ENCODE assay signal across 10 cellular contexts in the genomic region with DNA sequence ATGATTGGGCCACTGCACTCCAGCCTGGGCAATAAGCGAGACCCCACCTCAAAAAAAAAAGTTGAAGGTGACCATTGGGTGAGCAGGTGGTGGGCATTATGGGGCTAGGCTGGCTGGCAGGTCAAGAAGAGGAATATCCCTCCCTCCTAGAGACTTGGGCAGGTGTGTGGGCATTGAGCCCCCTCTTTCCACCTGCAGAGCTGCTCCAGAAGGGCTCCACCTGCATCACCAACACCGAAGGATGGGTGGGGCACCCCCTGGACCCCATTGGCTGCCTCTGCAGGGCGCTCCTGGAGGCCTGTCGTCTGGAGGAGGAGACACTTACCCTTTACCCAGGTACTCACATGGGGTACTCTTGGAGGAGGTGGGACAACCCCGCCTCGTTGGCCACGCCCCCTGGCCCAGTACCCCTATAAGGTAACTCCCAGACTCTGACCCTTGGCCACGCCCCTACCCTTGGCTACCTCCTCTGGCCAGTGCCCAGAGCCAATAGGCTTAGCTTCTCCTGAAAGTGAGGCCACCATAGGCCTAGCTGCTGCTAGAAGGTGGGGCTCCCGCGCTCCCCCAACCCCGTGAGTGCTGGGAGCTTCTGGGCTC. TPM values are rescaled to one million over a fixed set of nuclear protein-coding genes. Genes with fewer than 3 reads are reported as not detected.
DNase-seq lines count a peak whose midpoint lies in the region; TF ChIP-seq lines count a peak whose summit lies in the region.
"Had no signal": no experiment of that assay in that cellular context is flagged by ENCODE, and none has a peak within 500 bp of the region (broad histone marks: within the 10 kb centered on the region; RNA-seq: fewer than 3 reads in every experiment).

No MANE protein-coding gene starts in this region.

- no peaks in the 10 kb centered on the region for H3K9me3 Mint-ChIP-seq in activated CD4-positive, alpha-beta T cell treated with anti-CD3 and anti-CD28 coated beads, Interleukin-2, amount 10 ng/mL, durations not matched to agents 7 days and 5 days
- peaks cover 8% of the 10 kb centered on the region for H3K9me3 Mint-ChIP-seq in MCF 10A (ENCODE audit: unreplicated experiment)
- H3K9me3 Mint-ChIP-seq: T-helper 1 cell treated with Interleukin-12 subunit alpha and Interleukin-12 subunit beta and Interleukin-4 antibody, amounts not matched to agents 30 μg/mL and 1 μg/mL, for 36 hours had no signal

- H3K27ac Mint-ChIP-seq in activated CD4-positive, alpha-beta T cell treated with anti-CD3 and anti-CD28 coated beads, Interleukin-2, amount 10 ng/mL, durations not matched to agents 7 days and 5 days, result peak overlapping the region; percentile 76
- H3K27ac Mint-ChIP-seq in MCF 10A (ENCODE audit: low read depth, unreplicated experiment), result no peak overlapping the region
- H3K27ac Mint-ChIP-seq: T-helper 1 cell treated with Interleukin-12 subunit alpha and Interleukin-12 subunit beta and Interleukin-4 antibody, amounts not matched to agents 30 μg/mL and 1 μg/mL, for 36 hours had no signal

- BruUV-seq in OCI-LY7 (replicated peaks; lab: Mats Ljungman, UMichigan), result no TSS peak
- BruUV-seq in MCF 10A (replicated peaks; lab: Mats Ljungman, UMichigan), result no TSS peak

- H3K9me2 ChIP-seq in OCI-LY7 (ENCODE audit: insufficient read depth, low read length), result no peaks in the 10 kb centered on the region
- H3K9me2 ChIP-seq in hepatocyte (replicated peaks; ENCODE audit: insufficient read depth), result no peaks in the 10 kb centered on the region

- TF ChIP-seq CTCF in OCI-LY7 (conservative IDR thresholded peaks at IDR 0.05; ENCODE audit: low read length) (no peak), hepatocyte (IDR thresholded peaks at IDR 0.05; ENCODE audit: poor library complexity) (no peak), testis (IDR thresholded peaks at IDR 0.05) (no peak), MCF 10A (IDR thresholded peaks at IDR 0.05; ENCODE audit: unreplicated experiment) (no peak)

- peaks cover 12% of the 10 kb centered on the region for H3K36me3 Mint-ChIP-seq in activated CD4-positive, alpha-beta T cell treated with anti-CD3 and anti-CD28 coated beads, Interleukin-2, amount 10 ng/mL, durations not matched to agents 7 days and 5 days (ENCODE audit: low read depth)
- peaks cover 38% of the 10 kb centered on the region for H3K36me3 Mint-ChIP-seq in MCF 10A (ENCODE audit: insufficient read depth, unreplicated experiment)

- CTCF ChIA-PET in activated CD4-positive, alpha-beta T cell treated with anti-CD3 and anti-CD28 coated beads, Interleukin-2, amount 10 ng/mL, durations not matched to agents 7 days and 5 days (lab: Charles Lee), result interaction anchor here (0.6 to 1.5 kb wide), 3 partner anchors 13 to 60 kb away, joined by 3 to 4 read pairs (median 3); partner anchors contain the start of gene NANOS3
- CTCF ChIA-PET in OCI-LY7 (lab: Charles Lee; ENCODE audit: unreplicated experiment) (no interaction called here), MCF 10A (lab: Yijun Ruan, JAX) (interaction anchor here (1.1 kb wide), 1 partner anchor 9 kb away, joined by 3 read pairs; no protein-coding TSS in a partner anchor)

- TF ChIP-seq POLR2A in testis (IDR thresholded peaks at IDR 0.05), result no peak

- H3K79me2 ChIP-seq in OCI-LY7 (ENCODE audit: insufficient read depth, low read depth, low read length), result no peaks in the 10 kb centered on the region
- H3K79me2 ChIP-seq in hepatocyte, result no peaks in the 10 kb centered on the region

- H3K27me3 Mint-ChIP-seq in activated CD4-positive, alpha-beta T cell treated with anti-CD3 and anti-CD28 coated beads, Interleukin-2, amount 10 ng/mL, durations not matched to agents 7 days and 5 days, result no peaks in the 10 kb centered on the region
- H3K27me3 Mint-ChIP-seq in MCF 10A (ENCODE audit: insufficient read depth, unreplicated experiment), result no peaks in the 10 kb centered on the region

- no peak overlapping the region for H3K4me3 ChIP-seq in OCI-LY7 (ENCODE audit: low read depth, low read length, poor library complexity, severe bottlenecking)
- H3K4me3 ChIP-seq in hepatocyte, result no peak overlapping the region
- H3K4me3 ChIP-seq in testis, result peak overlapping the region in 1 of 2 donors; percentile 36

- H3K27ac ChIP-seq in OCI-LY7 (ENCODE audit: low read depth, low read length, poor library complexity, severe bottlenecking) (no peak overlapping the region), hepatocyte (no peak overlapping the region), testis (no peak overlapping the region)

- POLR2A ChIA-PET in activated CD4-positive, alpha-beta T cell treated with anti-CD3 and anti-CD28 coated beads, Interleukin-2, amount 10 ng/mL, durations not matched to agents 7 days and 5 days (lab: Charles Lee), result no interaction called here
- POLR2A ChIA-PET in OCI-LY7 (lab: Charles Lee), result no interaction called here
- POLR2A ChIA-PET in MCF 10A (lab: Yijun Ruan, JAX), result no interaction called here

- H3K27me3 ChIP-seq in hepatocyte (no peaks in the 10 kb centered on the region), testis (no peaks in the 10 kb centered on the region)

- H3K36me3 ChIP-seq in OCI-LY7 (ENCODE audit: insufficient read depth, low read length) (peaks cover 6% of the 10 kb centered on the region; the same call in 1 of the 2 replicates), hepatocyte (replicated peaks; ENCODE audit: insufficient read depth, low read depth) (no peaks in the 10 kb centered on the region), testis (ENCODE audit: low read depth, missing control alignments) (no peaks in the 10 kb centered on the region)

- H2AFZ ChIP-seq in OCI-LY7 (ENCODE audit: low read length) (no peak overlapping the region), hepatocyte (no peak overlapping the region)

- H3K9me3 ChIP-seq in OCI-LY7 (ENCODE audit: low read length), result no peaks in the 10 kb centered on the region
- H3K9me3 ChIP-seq in hepatocyte (ENCODE audit: low read depth), result no peaks in the 10 kb centered on the region
- H3K9me3 ChIP-seq in testis, result no peaks in the 10 kb centered on the region

- H3K4me1 Mint-ChIP-seq in activated CD4-positive, alpha-beta T cell treated with anti-CD3 and anti-CD28 coated beads, Interleukin-2, amount 10 ng/mL, durations not matched to agents 7 days and 5 days, result peaks cover 17% of the 10 kb centered on the region
- H3K4me1 Mint-ChIP-seq in MCF 10A (ENCODE audit: insufficient read depth, unreplicated experiment), result peaks cover 11% of the 10 kb centered on the region

- peak overlapping the region; percentile 49 for H3K4me3 Mint-ChIP-seq in activated CD4-positive, alpha-beta T cell treated with anti-CD3 and anti-CD28 coated beads, Interleukin-2, amount 10 ng/mL, durations not matched to agents 7 days and 5 days
- H3K4me3 Mint-ChIP-seq in MCF 10A (ENCODE audit: unreplicated experiment), result no peak overlapping the region
- H3K4me3 Mint-ChIP-seq: T-helper 1 cell treated with Interleukin-12 subunit alpha and Interleukin-12 subunit beta and Interleukin-4 antibody, amounts not matched to agents 30 μg/mL and 1 μg/mL, for 36 hours had no signal

- 65% methylated on average over 11 of the region's 11 CpGs for WGBS in hepatocyte (ENCODE audit: low lambda C conversion rate, missing lambda C conversion rate)
- WGBS in testis, 2 donors, result 60 to 67% methylated on average over 1 to 11 of the region's 11 CpGs

- H4K20me1 ChIP-seq in OCI-LY7 (ENCODE audit: insufficient read depth, low read length), result no peaks in the 10 kb centered on the region
- H4K20me1 ChIP-seq in hepatocyte (ENCODE audit: insufficient read depth, poor library complexity, severe bottlenecking), result no peaks in the 10 kb centered on the region

- DNase-seq in activated CD4-positive, alpha-beta T cell treated with anti-CD3 and anti-CD28 coated beads, Interleukin-2, amount 10 ng/mL, durations not matched to agents 7 days and 5 days, result peak; percentile 31
- DNase-seq in activated CD4-positive, alpha-beta T cell treated with anti-CD3 and anti-CD28 coated beads, Interleukin-2, amount 50 U/mL, for 4 hours, result no peak
- DNase-seq in OCI-LY7 (ENCODE audit: low spot score), result peak; percentile 11
- DNase-seq in hepatocyte (ENCODE audit: low spot score), result peak; percentile 48
- peak; percentile 50 for DNase-seq in testis
- DNase-seq in MCF 10A (ENCODE audit: unreplicated experiment), result no peak
- DNase-seq in D341Med (ENCODE audit: low spot score), result no peak
- no peak for DNase-seq in superior temporal gyrus (ENCODE audit: extremely low spot score)

- H3K4me2 ChIP-seq in OCI-LY7 (ENCODE audit: low read length) (no peak overlapping the region), hepatocyte (peak overlapping the region; percentile 65)

- H3K4me1 ChIP-seq in OCI-LY7 (ENCODE audit: insufficient read depth, low read length, poor library complexity, severe bottlenecking), result peaks cover 11% of the 10 kb centered on the region
- no peaks in the 10 kb centered on the region for H3K4me1 ChIP-seq in hepatocyte (ENCODE audit: insufficient read depth)
- no peaks in the 10 kb centered on the region for H3K4me1 ChIP-seq in testis

- intact Hi-C loops in OCI-LY7 (cut with micrococcal nuclease; ENCODE audit: unreplicated experiment), result no loop called here
- intact Hi-C loops in testis (cut with DNase I; ENCODE audit: low total_unique reads), result no loop called here
- intact Hi-C loops in MCF 10A (cut with micrococcal nuclease), result no loop called here

RNA-seq across cellular contexts. Expression of gene ZSWIM4, which starts 21.9 kb away (rescaled TPM):
- total RNA-seq in activated CD4-positive, alpha-beta T cell treated with anti-CD3 and anti-CD28 coated beads, Interleukin-2, amount 10 ng/mL, durations not matched to agents 7 days and 5 days, result 1 to 10 TPM; 6.0 to 6.2 TPM
- total RNA-seq in OCI-LY7 (2014; rRNA removed; shearing (Covaris generic)), result 3.7 and 5.0 TPM in 2 replicates
- 10.8 and 13.4 TPM in 2 replicates for total RNA-seq in OCI-LY7 (2022)
- total RNA-seq in hepatocyte, result 3.1 and 3.7 TPM in 2 replicates
- 2.8 and 3.5 TPM in 2 replicates for polyA plus RNA-seq in hepatocyte
- total RNA-seq in testis, result 10 to 100 TPM in 1 of 2 donors, 1 to 10 TPM in 1; 4.7 to 10.0 TPM
- 3.4 TPM for polyA plus RNA-seq in testis (ENCODE audit: insufficient read depth, low read depth, low replicate concordance)
- 9.2 and 9.4 TPM in 2 replicates for total RNA-seq in MCF 10A (2022)

RNA-seq across cellular contexts. Expression of gene C19orf53, which starts 42.9 kb away (rescaled TPM):
- 10 to 100 TPM; 91.3 to 92.5 TPM for total RNA-seq in activated CD4-positive, alpha-beta T cell treated with anti-CD3 and anti-CD28 coated beads, Interleukin-2, amount 10 ng/mL, durations not matched to agents 7 days and 5 days
- 162 and 177 TPM in 2 replicates for total RNA-seq in OCI-LY7 (2014; rRNA removed; shearing (Covaris generic))
- total RNA-seq in OCI-LY7 (2022) (80.3 and 90.1 TPM in 2 replicates), hepatocyte (89.2 and 97.0 TPM in 2 replicates), testis (100 to 1,000 TPM; 114 to 137 TPM), MCF 10A (2022) (89.0 and 101 TPM in 2 replicates)
- polyA plus RNA-seq in hepatocyte (214 and 220 TPM in 2 replicates), testis (ENCODE audit: insufficient read depth, low read depth, low replicate concordance) (128 TPM)

RNA-seq across cellular contexts. Expression of gene MRI1, which starts 52.8 kb away (rescaled TPM):
- 10 to 100 TPM; 46.2 to 46.6 TPM for total RNA-seq in activated CD4-positive, alpha-beta T cell treated with anti-CD3 and anti-CD28 coated beads, Interleukin-2, amount 10 ng/mL, durations not matched to agents 7 days and 5 days
- total RNA-seq in OCI-LY7 (2014; rRNA removed; shearing (Covaris generic)), result 27.3 and 33.4 TPM in 2 replicates
- 23.4 and 27.1 TPM in 2 replicates for total RNA-seq in OCI-LY7 (2022)
- total RNA-seq in hepatocyte, result 16.0 and 18.5 TPM in 2 replicates
- polyA plus RNA-seq in hepatocyte, result 21.9 and 22.8 TPM in 2 replicates
- total RNA-seq in testis, result 10 to 100 TPM; 26.5 to 33.0 TPM
- polyA plus RNA-seq in testis (ENCODE audit: insufficient read depth, low read depth, low replicate concordance), result 6.7 TPM
- 24.8 and 27.0 TPM in 2 replicates for total RNA-seq in MCF 10A (2022)

RNA-seq across cellular contexts. Expression of gene NANOS3, which starts 59.8 kb away (rescaled TPM):
- total RNA-seq in activated CD4-positive, alpha-beta T cell treated with anti-CD3 and anti-CD28 coated beads, Interleukin-2, amount 10 ng/mL, durations not matched to agents 7 days and 5 days, result under 1 TPM in 1 of 2 experiments, not detected in 1; 0.48 TPM
- total RNA-seq in OCI-LY7 (2014; rRNA removed; shearing (Covaris generic)), result not detected in 2 replicates
- total RNA-seq in OCI-LY7 (2022) (not detected in 2 replicates), hepatocyte (0.60 TPM in 1 of 2 replicates, not detected in the other), testis (10 to 100 TPM; 14.5 to 18.6 TPM), MCF 10A (2022) (not detected in 2 replicates)
- polyA plus RNA-seq in hepatocyte (2.1 and 4.0 TPM in 2 replicates), testis (ENCODE audit: insufficient read depth, low read depth, low replicate concordance) (9.3 TPM)
- total RNA-seq: urinary bladder had no signal

Comparison
In these comparisons a context has a peak if more than half of its experiments do, and no peak if none do; other contexts are left out.
1. DNase-seq: peak in activated CD4-positive, alpha-beta T cell treated with anti-CD3 and anti-CD28 coated beads, Interleukin-2, amount 10 ng/mL, durations not matched to agents 7 days and 5 days (single experiment), OCI-LY7 (single experiment), hepatocyte (single experiment) and testis (single experiment); none in activated CD4-positive, alpha-beta T cell treated with anti-CD3 and anti-CD28 coated beads, Interleukin-2, amount 50 U/mL, for 4 hours (0 of 2), MCF 10A (single experiment), D341Med (single experiment) and superior temporal gyrus (single experiment).